Comparison of ENCODE assay signal across 1 cellular context in the genomic region with DNA sequence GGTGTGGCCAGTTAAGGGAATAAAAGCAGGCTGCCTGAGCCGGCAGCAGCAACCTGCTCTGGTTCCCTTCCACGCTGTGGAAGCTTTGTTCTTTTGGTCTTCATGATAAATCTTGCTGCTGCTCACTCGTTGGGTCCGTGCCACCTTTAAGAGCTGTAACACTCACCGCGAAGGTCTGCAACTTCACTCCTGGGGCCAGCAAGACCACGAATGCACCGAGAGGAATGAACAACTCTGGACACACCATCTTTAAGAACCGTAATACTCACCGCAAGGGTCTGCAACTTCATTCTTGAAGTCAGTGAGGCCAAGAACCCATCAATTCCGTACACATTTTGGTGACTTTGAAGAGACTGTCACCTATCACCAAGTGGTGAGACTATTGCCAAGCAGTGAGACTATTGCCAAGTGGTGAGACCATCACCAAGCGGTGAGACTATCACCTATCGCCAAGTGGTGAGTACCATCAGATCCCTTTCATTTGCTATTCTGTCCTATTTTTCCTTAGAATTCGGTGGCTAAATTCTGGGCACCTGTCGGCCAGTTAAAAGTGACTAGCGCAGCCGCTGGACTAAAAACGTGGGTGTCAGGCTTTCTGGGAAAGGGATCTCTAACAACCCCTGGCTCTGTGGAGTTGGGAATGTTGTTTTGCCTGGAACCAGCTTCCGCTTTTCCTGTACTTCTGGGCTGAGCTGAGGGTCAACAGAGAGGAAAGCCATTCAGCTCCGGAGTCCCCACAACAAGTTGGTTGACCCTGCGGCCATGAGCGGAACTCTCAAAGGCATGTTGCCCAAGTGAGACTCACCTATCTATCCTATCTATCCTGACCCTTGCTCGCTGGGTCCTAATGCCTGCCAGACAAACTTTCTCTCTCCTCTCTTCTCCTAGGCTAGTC.
A peak's percentile ranks its signal among the peaks of the same experiment; 100 is the strongest.
TF ChIP-seq lines count a peak whose summit lies in the region.

A gene with protein sequence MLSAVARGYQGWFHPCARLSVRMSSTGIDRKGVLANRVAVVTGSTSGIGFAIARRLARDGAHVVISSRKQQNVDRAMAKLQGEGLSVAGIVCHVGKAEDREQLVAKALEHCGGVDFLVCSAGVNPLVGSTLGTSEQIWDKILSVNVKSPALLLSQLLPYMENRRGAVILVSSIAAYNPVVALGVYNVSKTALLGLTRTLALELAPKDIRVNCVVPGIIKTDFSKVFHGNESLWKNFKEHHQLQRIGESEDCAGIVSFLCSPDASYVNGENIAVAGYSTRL (plus strand): TSS at position 48 of the 895 bp plus-strand sequence. CDS start 2,501 bp downstream, outside the sequence.

TF ChIP-seq in HepG2, 621 proteins besides CTCF, POLR2A, EP300 and RAD21 (continued from another document and continues in another):
- TF ChIP-seq, protein P1, sequence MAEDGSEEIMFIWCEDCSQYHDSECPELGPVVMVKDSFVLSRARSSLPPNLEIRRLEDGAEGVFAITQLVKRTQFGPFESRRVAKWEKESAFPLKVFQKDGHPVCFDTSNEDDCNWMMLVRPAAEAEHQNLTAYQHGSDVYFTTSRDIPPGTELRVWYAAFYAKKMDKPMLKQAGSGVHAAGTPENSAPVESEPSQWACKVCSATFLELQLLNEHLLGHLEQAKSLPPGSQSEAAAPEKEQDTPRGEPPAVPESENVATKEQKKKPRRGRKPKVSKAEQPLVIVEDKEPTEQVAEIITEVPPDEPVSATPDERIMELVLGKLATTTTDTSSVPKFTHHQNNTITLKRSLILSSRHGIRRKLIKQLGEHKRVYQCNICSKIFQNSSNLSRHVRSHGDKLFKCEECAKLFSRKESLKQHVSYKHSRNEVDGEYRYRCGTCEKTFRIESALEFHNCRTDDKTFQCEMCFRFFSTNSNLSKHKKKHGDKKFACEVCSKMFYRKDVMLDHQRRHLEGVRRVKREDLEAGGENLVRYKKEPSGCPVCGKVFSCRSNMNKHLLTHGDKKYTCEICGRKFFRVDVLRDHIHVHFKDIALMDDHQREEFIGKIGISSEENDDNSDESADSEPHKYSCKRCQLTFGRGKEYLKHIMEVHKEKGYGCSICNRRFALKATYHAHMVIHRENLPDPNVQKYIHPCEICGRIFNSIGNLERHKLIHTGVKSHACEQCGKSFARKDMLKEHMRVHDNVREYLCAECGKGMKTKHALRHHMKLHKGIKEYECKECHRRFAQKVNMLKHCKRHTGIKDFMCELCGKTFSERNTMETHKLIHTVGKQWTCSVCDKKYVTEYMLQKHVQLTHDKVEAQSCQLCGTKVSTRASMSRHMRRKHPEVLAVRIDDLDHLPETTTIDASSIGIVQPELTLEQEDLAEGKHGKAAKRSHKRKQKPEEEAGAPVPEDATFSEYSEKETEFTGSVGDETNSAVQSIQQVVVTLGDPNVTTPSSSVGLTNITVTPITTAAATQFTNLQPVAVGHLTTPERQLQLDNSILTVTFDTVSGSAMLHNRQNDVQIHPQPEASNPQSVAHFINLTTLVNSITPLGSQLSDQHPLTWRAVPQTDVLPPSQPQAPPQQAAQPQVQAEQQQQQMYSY (CRISPR knock-in tag; IDR thresholded peaks at IDR 0.05) = no peak
- TF ChIP-seq, protein P2, sequence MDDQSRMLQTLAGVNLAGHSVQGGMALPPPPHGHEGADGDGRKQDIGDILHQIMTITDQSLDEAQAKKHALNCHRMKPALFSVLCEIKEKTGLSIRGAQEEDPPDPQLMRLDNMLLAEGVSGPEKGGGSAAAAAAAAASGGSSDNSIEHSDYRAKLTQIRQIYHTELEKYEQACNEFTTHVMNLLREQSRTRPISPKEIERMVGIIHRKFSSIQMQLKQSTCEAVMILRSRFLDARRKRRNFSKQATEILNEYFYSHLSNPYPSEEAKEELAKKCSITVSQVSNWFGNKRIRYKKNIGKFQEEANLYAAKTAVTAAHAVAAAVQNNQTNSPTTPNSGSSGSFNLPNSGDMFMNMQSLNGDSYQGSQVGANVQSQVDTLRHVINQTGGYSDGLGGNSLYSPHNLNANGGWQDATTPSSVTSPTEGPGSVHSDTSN (CRISPR knock-in tag; IDR thresholded peaks at IDR 0.05; ENCODE audit: borderline replicate concordance) = no peak
- TF ChIP-seq ZNF30 (CRISPR knock-in tag; IDR thresholded peaks at IDR 0.05) (no peak; the same call in 1 of the 2 replicates), CCDC6 (CRISPR knock-in tag; IDR thresholded peaks at IDR 0.05) (no peak), TRIM24 (CRISPR knock-in tag; IDR thresholded peaks at IDR 0.05) (no peak), FOXJ3 (CRISPR knock-in tag; IDR thresholded peaks at IDR 0.05; ENCODE audit: borderline replicate concordance) (no peak), ZNF326 (CRISPR knock-in tag; IDR thresholded peaks at IDR 0.05; ENCODE audit: borderline replicate concordance) (peak; percentile 89; the same call in 1 of the 2 replicates), PCBP1 (IDR thresholded peaks at IDR 0.05; ENCODE audit: borderline replicate concordance, low read depth, low read length) (no peak), ZNF879 (CRISPR knock-in tag; IDR thresholded peaks at IDR 0.05) (peak; percentile 91), NCOR1 (IDR thresholded peaks at IDR 0.05; ENCODE audit: borderline replicate concordance, low read length) (peak; percentile 10; the same call in 1 of the 2 replicates), PPARG (CRISPR knock-in tag; conservative IDR thresholded peaks at IDR 0.05) (peak; percentile 86), CC2D1A (CRISPR knock-in tag; IDR thresholded peaks at IDR 0.05) (no peak; the same call in 1 of the 2 replicates), FOSL2 (CRISPR knock-in tag; IDR thresholded peaks at IDR 0.05) (peak; percentile 82), SALL2 (CRISPR knock-in tag; IDR thresholded peaks at IDR 0.05) (no peak), RBFOX2 (IDR thresholded peaks at IDR 0.05; ENCODE audit: low read depth, low read length) (peak; percentile 89), ZSCAN12 (CRISPR knock-in tag; IDR thresholded peaks at IDR 0.05) (no peak), ZNF816 (CRISPR knock-in tag; IDR thresholded peaks at IDR 0.05; ENCODE audit: borderline replicate concordance) (no peak), SRF (IDR thresholded peaks at IDR 0.05; ENCODE audit: low read depth, low read length) (peak; percentile 64), KLF6 (CRISPR knock-in tag; IDR thresholded peaks at IDR 0.05) (peak; percentile 99), ZNF292 (CRISPR knock-in tag; IDR thresholded peaks at IDR 0.05; ENCODE audit: borderline replicate concordance, low read depth) (no peak), PRPF4 (IDR thresholded peaks at IDR 0.05; ENCODE audit: low read depth, low read length, poor library complexity, severe bottlenecking) (no peak), ZNF24 (IDR thresholded peaks at IDR 0.05) (peak; percentile 80), ZNF468 (CRISPR knock-in tag; IDR thresholded peaks at IDR 0.05) (no peak)
- TF ChIP-seq, protein P3, sequence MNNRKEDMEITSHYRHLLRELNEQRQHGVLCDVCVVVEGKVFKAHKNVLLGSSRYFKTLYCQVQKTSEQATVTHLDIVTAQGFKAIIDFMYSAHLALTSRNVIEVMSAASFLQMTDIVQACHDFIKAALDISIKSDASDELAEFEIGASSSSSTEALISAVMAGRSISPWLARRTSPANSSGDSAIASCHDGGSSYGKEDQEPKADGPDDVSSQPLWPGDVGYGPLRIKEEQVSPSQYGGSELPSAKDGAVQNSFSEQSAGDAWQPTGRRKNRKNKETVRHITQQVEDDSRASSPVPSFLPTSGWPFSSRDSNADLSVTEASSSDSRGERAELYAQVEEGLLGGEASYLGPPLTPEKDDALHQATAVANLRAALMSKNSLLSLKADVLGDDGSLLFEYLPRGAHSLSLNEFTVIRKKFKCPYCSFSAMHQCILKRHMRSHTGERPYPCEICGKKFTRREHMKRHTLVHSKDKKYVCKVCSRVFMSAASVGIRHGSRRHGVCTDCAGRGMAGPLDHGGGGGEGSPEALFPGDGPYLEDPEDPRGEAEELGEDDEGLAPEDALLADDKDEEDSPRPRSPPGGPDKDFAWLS (CRISPR knock-in tag; IDR thresholded peaks at IDR 0.05; ENCODE audit: borderline replicate concordance) = no peak; the same call in 1 of the 2 replicates
- TF ChIP-seq, protein P4, sequence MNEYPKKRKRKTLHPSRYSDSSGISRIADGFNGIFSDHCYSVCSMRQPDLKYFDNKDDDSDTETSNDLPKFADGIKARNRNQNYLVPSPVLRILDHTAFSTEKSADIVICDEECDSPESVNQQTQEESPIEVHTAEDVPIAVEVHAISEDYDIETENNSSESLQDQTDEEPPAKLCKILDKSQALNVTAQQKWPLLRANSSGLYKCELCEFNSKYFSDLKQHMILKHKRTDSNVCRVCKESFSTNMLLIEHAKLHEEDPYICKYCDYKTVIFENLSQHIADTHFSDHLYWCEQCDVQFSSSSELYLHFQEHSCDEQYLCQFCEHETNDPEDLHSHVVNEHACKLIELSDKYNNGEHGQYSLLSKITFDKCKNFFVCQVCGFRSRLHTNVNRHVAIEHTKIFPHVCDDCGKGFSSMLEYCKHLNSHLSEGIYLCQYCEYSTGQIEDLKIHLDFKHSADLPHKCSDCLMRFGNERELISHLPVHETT (CRISPR knock-in tag; conservative IDR thresholded peaks at IDR 0.05) = peak; percentile 54
- TF ChIP-seq, protein P5, sequence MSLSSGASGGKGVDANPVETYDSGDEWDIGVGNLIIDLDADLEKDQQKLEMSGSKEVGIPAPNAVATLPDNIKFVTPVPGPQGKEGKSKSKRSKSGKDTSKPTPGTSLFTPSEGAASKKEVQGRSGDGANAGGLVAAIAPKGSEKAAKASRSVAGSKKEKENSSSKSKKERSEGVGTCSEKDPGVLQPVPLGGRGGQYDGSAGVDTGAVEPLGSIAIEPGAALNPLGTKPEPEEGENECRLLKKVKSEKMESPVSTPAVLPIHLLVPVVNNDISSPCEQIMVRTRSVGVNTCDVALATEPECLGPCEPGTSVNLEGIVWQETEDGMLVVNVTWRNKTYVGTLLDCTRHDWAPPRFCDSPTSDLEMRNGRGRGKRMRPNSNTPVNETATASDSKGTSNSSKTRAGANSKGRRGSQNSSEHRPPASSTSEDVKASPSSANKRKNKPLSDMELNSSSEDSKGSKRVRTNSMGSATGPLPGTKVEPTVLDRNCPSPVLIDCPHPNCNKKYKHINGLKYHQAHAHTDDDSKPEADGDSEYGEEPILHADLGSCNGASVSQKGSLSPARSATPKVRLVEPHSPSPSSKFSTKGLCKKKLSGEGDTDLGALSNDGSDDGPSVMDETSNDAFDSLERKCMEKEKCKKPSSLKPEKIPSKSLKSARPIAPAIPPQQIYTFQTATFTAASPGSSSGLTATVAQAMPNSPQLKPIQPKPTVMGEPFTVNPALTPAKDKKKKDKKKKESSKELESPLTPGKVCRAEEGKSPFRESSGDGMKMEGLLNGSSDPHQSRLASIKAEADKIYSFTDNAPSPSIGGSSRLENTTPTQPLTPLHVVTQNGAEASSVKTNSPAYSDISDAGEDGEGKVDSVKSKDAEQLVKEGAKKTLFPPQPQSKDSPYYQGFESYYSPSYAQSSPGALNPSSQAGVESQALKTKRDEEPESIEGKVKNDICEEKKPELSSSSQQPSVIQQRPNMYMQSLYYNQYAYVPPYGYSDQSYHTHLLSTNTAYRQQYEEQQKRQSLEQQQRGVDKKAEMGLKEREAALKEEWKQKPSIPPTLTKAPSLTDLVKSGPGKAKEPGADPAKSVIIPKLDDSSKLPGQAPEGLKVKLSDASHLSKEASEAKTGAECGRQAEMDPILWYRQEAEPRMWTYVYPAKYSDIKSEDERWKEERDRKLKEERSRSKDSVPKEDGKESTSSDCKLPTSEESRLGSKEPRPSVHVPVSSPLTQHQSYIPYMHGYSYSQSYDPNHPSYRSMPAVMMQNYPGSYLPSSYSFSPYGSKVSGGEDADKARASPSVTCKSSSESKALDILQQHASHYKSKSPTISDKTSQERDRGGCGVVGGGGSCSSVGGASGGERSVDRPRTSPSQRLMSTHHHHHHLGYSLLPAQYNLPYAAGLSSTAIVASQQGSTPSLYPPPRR (CRISPR knock-in tag; IDR thresholded peaks at IDR 0.05; ENCODE audit: borderline replicate concordance) = peak; percentile 85
- TF ChIP-seq, protein P6, sequence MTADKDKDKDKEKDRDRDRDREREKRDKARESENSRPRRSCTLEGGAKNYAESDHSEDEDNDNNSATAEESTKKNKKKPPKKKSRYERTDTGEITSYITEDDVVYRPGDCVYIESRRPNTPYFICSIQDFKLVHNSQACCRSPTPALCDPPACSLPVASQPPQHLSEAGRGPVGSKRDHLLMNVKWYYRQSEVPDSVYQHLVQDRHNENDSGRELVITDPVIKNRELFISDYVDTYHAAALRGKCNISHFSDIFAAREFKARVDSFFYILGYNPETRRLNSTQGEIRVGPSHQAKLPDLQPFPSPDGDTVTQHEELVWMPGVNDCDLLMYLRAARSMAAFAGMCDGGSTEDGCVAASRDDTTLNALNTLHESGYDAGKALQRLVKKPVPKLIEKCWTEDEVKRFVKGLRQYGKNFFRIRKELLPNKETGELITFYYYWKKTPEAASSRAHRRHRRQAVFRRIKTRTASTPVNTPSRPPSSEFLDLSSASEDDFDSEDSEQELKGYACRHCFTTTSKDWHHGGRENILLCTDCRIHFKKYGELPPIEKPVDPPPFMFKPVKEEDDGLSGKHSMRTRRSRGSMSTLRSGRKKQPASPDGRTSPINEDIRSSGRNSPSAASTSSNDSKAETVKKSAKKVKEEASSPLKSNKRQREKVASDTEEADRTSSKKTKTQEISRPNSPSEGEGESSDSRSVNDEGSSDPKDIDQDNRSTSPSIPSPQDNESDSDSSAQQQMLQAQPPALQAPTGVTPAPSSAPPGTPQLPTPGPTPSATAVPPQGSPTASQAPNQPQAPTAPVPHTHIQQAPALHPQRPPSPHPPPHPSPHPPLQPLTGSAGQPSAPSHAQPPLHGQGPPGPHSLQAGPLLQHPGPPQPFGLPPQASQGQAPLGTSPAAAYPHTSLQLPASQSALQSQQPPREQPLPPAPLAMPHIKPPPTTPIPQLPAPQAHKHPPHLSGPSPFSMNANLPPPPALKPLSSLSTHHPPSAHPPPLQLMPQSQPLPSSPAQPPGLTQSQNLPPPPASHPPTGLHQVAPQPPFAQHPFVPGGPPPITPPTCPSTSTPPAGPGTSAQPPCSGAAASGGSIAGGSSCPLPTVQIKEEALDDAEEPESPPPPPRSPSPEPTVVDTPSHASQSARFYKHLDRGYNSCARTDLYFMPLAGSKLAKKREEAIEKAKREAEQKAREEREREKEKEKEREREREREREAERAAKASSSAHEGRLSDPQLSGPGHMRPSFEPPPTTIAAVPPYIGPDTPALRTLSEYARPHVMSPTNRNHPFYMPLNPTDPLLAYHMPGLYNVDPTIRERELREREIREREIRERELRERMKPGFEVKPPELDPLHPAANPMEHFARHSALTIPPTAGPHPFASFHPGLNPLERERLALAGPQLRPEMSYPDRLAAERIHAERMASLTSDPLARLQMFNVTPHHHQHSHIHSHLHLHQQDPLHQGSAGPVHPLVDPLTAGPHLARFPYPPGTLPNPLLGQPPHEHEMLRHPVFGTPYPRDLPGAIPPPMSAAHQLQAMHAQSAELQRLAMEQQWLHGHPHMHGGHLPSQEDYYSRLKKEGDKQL (CRISPR knock-in tag; IDR thresholded peaks at IDR 0.05; ENCODE audit: low read depth) = peak; percentile 73; the same call in 1 of the 2 replicates
- TF ChIP-seq, protein P7, sequence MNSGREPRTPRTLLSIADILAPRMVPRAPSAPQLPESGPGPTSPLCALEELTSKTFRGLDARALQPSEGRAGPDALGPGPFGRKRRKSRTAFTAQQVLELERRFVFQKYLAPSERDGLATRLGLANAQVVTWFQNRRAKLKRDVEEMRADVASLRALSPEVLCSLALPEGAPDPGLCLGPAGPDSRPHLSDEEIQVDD (CRISPR knock-in tag; IDR thresholded peaks at IDR 0.05; ENCODE audit: borderline replicate concordance) = peak; percentile 96; the same call in 1 of the 2 replicates
- TF ChIP-seq, protein P8, sequence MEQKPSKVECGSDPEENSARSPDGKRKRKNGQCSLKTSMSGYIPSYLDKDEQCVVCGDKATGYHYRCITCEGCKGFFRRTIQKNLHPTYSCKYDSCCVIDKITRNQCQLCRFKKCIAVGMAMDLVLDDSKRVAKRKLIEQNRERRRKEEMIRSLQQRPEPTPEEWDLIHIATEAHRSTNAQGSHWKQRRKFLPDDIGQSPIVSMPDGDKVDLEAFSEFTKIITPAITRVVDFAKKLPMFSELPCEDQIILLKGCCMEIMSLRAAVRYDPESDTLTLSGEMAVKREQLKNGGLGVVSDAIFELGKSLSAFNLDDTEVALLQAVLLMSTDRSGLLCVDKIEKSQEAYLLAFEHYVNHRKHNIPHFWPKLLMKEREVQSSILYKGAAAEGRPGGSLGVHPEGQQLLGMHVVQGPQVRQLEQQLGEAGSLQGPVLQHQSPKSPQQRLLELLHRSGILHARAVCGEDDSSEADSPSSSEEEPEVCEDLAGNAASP (CRISPR knock-in tag; IDR thresholded peaks at IDR 0.05; ENCODE audit: borderline replicate concordance) = peak; percentile 81
